22 cellular contexts compared by ENCODE assay signal in the genomic region with DNA sequence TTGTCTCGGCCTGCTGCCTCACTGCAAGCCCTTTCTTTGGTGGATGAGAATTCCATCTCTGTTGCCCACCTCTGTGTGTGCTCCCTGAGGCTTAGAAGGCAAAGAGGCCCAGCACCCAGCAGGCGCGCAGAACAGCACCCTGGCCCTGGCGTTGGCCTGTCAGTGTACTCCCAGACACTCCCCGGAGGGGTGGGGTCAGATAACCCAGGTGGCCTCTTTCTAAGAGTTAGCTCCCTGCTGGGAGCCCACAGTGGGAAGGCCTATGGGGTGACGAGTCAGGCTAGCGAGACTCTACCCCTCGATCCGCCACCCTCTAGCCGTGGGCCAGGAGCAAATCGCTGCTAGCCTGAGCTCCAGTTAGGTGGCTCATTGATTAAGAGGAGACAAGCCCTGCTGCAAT. TPM values are rescaled to one million over a fixed set of nuclear protein-coding genes. Genes with fewer than 3 reads are reported as not detected.
DNase-seq lines count a peak whose midpoint lies in the region; ATAC-seq and TF ChIP-seq lines count a peak whose summit lies in the region.
"Had no signal": no experiment of that assay in that cellular context is flagged by ENCODE, and none has a peak within 500 bp of the region (broad histone marks: within the 10 kb centered on the region; RNA-seq: fewer than 3 reads in every experiment).

No MANE protein-coding gene starts in this region.

- BruUV-seq in A673 (replicated peaks; lab: Mats Ljungman, UMichigan): no TSS peak

- CTCF ChIA-PET in A673 (lab: Charles Lee): no interaction called here

- H3K4me1 ChIP-seq in colonic mucosa: no peaks in the 10 kb centered on the region
- peaks cover 52% of the 10 kb centered on the region for H3K4me1 ChIP-seq in psoas muscle
- H3K4me1 ChIP-seq in A673 (ENCODE audit: insufficient read depth, low read length, poor library complexity, severe bottlenecking): no peaks in the 10 kb centered on the region
- H3K4me1 ChIP-seq in esophagus squamous epithelium: peaks cover 0 to 9% (median 8%) of the 10 kb centered on the region in 3 donors

- no peak overlapping the region for H3K27ac ChIP-seq in colonic mucosa
- peak overlapping the region; percentile 82 for H3K27ac ChIP-seq in psoas muscle
- no peak overlapping the region for H3K27ac ChIP-seq in A673 (ENCODE audit: low read depth, low read length, poor library complexity, severe bottlenecking)
- no peak overlapping the region for H3K27ac ChIP-seq in esophagus squamous epithelium
- H3K27ac ChIP-seq: A549, PC-9 had no signal

- no peak overlapping the region for H3K4me3 ChIP-seq in colonic mucosa
- no peak overlapping the region for H3K4me3 ChIP-seq in psoas muscle
- H3K4me3 ChIP-seq in A673 (ENCODE audit: low read depth, low read length, poor library complexity, severe bottlenecking): no peak overlapping the region
- no peak overlapping the region for H3K4me3 ChIP-seq in esophagus squamous epithelium
- H3K4me3 ChIP-seq: A549, PC-9 had no signal

- 89 to 94% (median 89%) methylated on average over 11 of the region's 11 CpGs for WGBS in psoas muscle, 3 donors
- WGBS in esophagus squamous epithelium, 2 donors: 86% methylated on average over 1 of the region's 11 CpGs

- POLR2A ChIA-PET in A673 (lab: Charles Lee; ENCODE audit: low non-redundant PET): no interaction called here

- H3K9me3 ChIP-seq in colonic mucosa (no peaks in the 10 kb centered on the region), psoas muscle (no peaks in the 10 kb centered on the region), A673 (ENCODE audit: low read depth, low read length, poor library complexity, severe bottlenecking) (no peaks in the 10 kb centered on the region), esophagus squamous epithelium (no peaks in the 10 kb centered on the region)
- H3K9me3 ChIP-seq: A549, BE2C, SK-N-SH had no signal

- peak overlapping the region in 1 of 2 donors; percentile 12 for H3K9ac ChIP-seq in colonic mucosa (ENCODE audit: low read depth in 2 of 2, low read length in 2 of 2)
- H3K9ac ChIP-seq: SK-N-SH had no signal

- DNase-seq in COLO668 (lab: John Stamatoyannopoulos, UW; ENCODE audit: unreplicated experiment) (peak; percentile 21), NCI-H146 (lab: John Stamatoyannopoulos, UW) (peak; percentile 73), colonic mucosa (peak; percentile 38), psoas muscle (no peak), A673 (ENCODE audit: low spot score) (no peak), esophagus squamous epithelium (lab: John Stamatoyannopoulos, UW) (no peak)
- DNase-seq: BE2C; CD4-positive, CD25-positive, alpha-beta regulatory T cell; COR-L47; DMS79; NCI-H1092; NCI-H1694; NCI-H2081 treated with DMSO at 0.1 percent for 48 hours; NCI-H748 treated with DMSO at 0.1 percent for 48 hours; PC-9; RPMI8226; SIG-M5; SK-N-SH had no signal

- intact Hi-C loops in colonic mucosa (cut with DNase I) (loop anchor here (5.0 kb wide), 1 partner anchor 49 kb away; no protein-coding TSS in a partner anchor), psoas muscle (cut with DNase I) (loop anchor here (2.0 to 10.0 kb wide), 3 partner anchors 17 to 131 kb away; no protein-coding TSS in a partner anchor), A673 (cut with micrococcal nuclease; ENCODE audit: unreplicated experiment) (no loop called here), esophagus squamous epithelium (cut with DNase I) (loop anchor here (5.0 kb wide), 1 partner anchor 44 kb away; no protein-coding TSS in a partner anchor)

- TF ChIP-seq CTCF in colonic mucosa (IDR thresholded peaks at IDR 0.05): no peak
- TF ChIP-seq CTCF in psoas muscle (IDR thresholded peaks at IDR 0.05): no peak
- TF ChIP-seq CTCF in A673 (conservative IDR thresholded peaks at IDR 0.05; ENCODE audit: low read depth, low read length): no peak
- no peak for TF ChIP-seq CTCF in esophagus squamous epithelium (IDR thresholded peaks at IDR 0.05)

- H3K36me3 ChIP-seq in colonic mucosa (no peaks in the 10 kb centered on the region), psoas muscle (ENCODE audit: insufficient read depth in 1 of 2, low read depth in 1 of 2) (peaks cover 5 to 68% of the 10 kb centered on the region in 2 donors), A673 (ENCODE audit: insufficient read depth, low read length, poor library complexity, severe bottlenecking) (no peaks in the 10 kb centered on the region), esophagus squamous epithelium (no peaks in the 10 kb centered on the region)
- H3K36me3 ChIP-seq: BE2C had no signal

- no peak for ATAC-seq in psoas muscle
- no peak for ATAC-seq in GM18909 (IDR thresholded peaks at IDR 0.05; ENCODE audit: poor library complexity, unreplicated experiment)
- ATAC-seq: A549 had no signal

- H3K27me3 ChIP-seq in colonic mucosa (no peaks in the 10 kb centered on the region), psoas muscle (ENCODE audit: insufficient read depth in 3 of 3, low read length in 2 of 3) (no peaks in the 10 kb centered on the region), A673 (replicated peaks; ENCODE audit: insufficient read depth, low read depth, low read length, poor library complexity) (no peaks in the 10 kb centered on the region), esophagus squamous epithelium (peaks cover 0 to 8% (median 0%) of the 10 kb centered on the region in 4 donors)
- H3K27me3 ChIP-seq: BE2C had no signal

- TF ChIP-seq POLR2A in esophagus squamous epithelium (IDR thresholded peaks at IDR 0.05): no peak

RNA-seq across cellular contexts. Expression of a gene that starts 38.1 kb away (rescaled TPM):
- total RNA-seq in colonic mucosa: under 1 TPM; 0.49 to 0.82 TPM
- total RNA-seq in psoas muscle: 100 to 1,000 TPM; 305 to 552 (median 476) TPM
- polyA plus RNA-seq in psoas muscle: 100 to 1,000 TPM; 196 to 276 (median 206) TPM
- total RNA-seq in A673 (2021): 0.11 TPM in 1 of 2 replicates, not detected in the other
- total RNA-seq in esophagus squamous epithelium: 1 to 10 TPM in 1 of 4 donors, under 1 TPM in 2, not detected in 1; 0.04 to 1.8 (median 0.38) TPM
- total RNA-seq: CD4-positive, CD25-positive, alpha-beta regulatory T cell; LHCN-M2; NCI-H460; PC-9 had no signal
- polyA plus RNA-seq: CD4-positive, CD25-positive, alpha-beta regulatory T cell; SK-N-SH had no signal

Comparison
In these comparisons a context has a peak if more than half of its experiments do, and no peak if none do; other contexts are left out.
1. DNase-seq: peak in COLO668 (single experiment), NCI-H146 (single experiment) and colonic mucosa (single experiment); none in psoas muscle (0 of 2), A673 (single experiment) and esophagus squamous epithelium (single experiment).
2. RNA of a gene that starts 38.1 kb away (total RNA-seq): 305 to 552 TPM in psoas muscle; 0.49 to 0.82 TPM in colonic mucosa, 0.04 to 1.8 TPM in esophagus squamous epithelium and 0.11 TPM in A673; every median in the first group is over 100 times any median in the second.